Comparison of ENCODE assay signal across 30 cellular contexts in genomic region chr5:34734321-34734720, GRCh38.
"Had no signal": no experiment of that assay in that cellular context is flagged by ENCODE, and none has a peak within 500 bp of the region (broad histone marks: within the 10 kb centered on the region; RNA-seq: fewer than 3 reads in every experiment).

No MANE protein-coding gene starts in this region.

- H3K4me3 ChIP-seq: body of pancreas, colonic mucosa, esophagus squamous epithelium, gastroesophageal sphincter, hepatocyte, testis, transverse colon had no signal

- FAIRE-seq: endometrium, keratinocyte, TTC549, urothelium cell line had no signal

- H3K36me3 ChIP-seq: colonic mucosa, esophagus squamous epithelium, gastroesophageal sphincter, transverse colon, WERI-Rb-1 had no signal

- H3K4me1 ChIP-seq: colonic mucosa had no signal

- H3K27ac ChIP-seq: body of pancreas, colonic mucosa, epithelial cell of prostate, esophagus squamous epithelium, testis, transverse colon, WERI-Rb-1 had no signal

- DNase-seq: activated CD4-positive, alpha-beta memory T cell treated with anti-CD3 and anti-CD28 coated beads for 36 hours; activated CD4-positive, alpha-beta T cell treated with anti-CD3 and anti-CD28 coated beads, Interleukin-2, amount 10 ng/mL, durations not matched to agents 24 days and 14 days; activated CD8-positive, alpha-beta memory T cell treated with anti-CD3 and anti-CD28 coated beads, Interleukin-2, amount 50 U/mL, for 48 hours; activated naive CD4-positive, alpha-beta T cell; activated T-cell treated with anti-CD3 and anti-CD28 coated beads, Interleukin-2, amount 50 U/mL, for 48 hours; anterior cingulate cortex; body of pancreas; colonic mucosa; effector CD8-positive, alpha-beta T cell; esophagus squamous epithelium; left cardiac atrium; midbrain; naive thymus-derived CD8-positive, alpha-beta T cell; posterior cingulate gyrus; right cardiac atrium; stimulated activated CD4-positive, alpha-beta T cell treated with anti-CD3 and anti-CD28 coated beads, Interleukin-4, amount 100 ng/mL, for 1 hour; stimulated activated naive CD8-positive, alpha-beta T cell treated with anti-CD3 and anti-CD28 coated beads, Interleukin-15, Interleukin-2, amounts not matched to agents 100 U/mL and 50 U/mL, for 24 hours; T-helper 9 cell; testis; transverse colon; WERI-Rb-1 had no signal

- H3K27me3 ChIP-seq: body of pancreas, colonic mucosa, esophagus squamous epithelium, gastroesophageal sphincter, hepatocyte, testis, transverse colon had no signal

- H3K9me3 ChIP-seq: body of pancreas, colonic mucosa, esophagus squamous epithelium, gastroesophageal sphincter, testis, transverse colon had no signal

- ATAC-seq: activated CD4-positive, CD25-positive, alpha-beta regulatory T cell treated with anti-CD3 and anti-CD28 coated beads, Interleukin-2, amount 50 U/mL, for 24 hours; activated naive CD4-positive, alpha-beta T cell treated with anti-CD3 and anti-CD28 coated beads, Interleukin-2, amount 50 U/mL, for 72 hours; body of pancreas; gastroesophageal sphincter; naive thymus-derived CD8-positive, alpha-beta T cell; right cardiac atrium; stimulated activated naive CD8-positive, alpha-beta T cell treated with anti-CD3 and anti-CD28 coated beads, Interleukin-15, Interleukin-2, amounts not matched to agents 100 U/mL and 50 U/mL, for 24 hours had no signal
